Comparison of ENCODE assay signal across 1 cellular context in genomic region chr19:54207908-54208783, GRCh38.
TF ChIP-seq lines count a peak whose summit lies in the region.

No MANE protein-coding gene starts in this region.

TF ChIP-seq in K562, 482 proteins besides CTCF, POLR2A, EP300 and RAD21 (continued from another document and continues in another):
- TF ChIP-seq HES1 (IDR thresholded peaks at IDR 0.05; ENCODE audit: low read depth) (peak; percentile 96), BRF2 (IDR thresholded peaks at IDR 0.05; ENCODE audit: borderline replicate concordance, insufficient read depth, insufficient read length) (no peak), CEBPG (CRISPR knock-in tag; IDR thresholded peaks at IDR 0.05) (peak; percentile 99), CEBPG (tag; conservative IDR thresholded peaks at IDR 0.05 in 1 of 2, IDR thresholded peaks at IDR 0.05 in 1 of 2) (peak; percentile 98), USF2 (CRISPR knock-in tag; IDR thresholded peaks at IDR 0.05) (peak; percentile 72), MAFK (IDR thresholded peaks at IDR 0.05; ENCODE audit: low read length) (no peak; the same call in 1 of the 2 replicates), LEF1 (IDR thresholded peaks at IDR 0.05) (peak; percentile 85), EP400 (IDR thresholded peaks at IDR 0.05) (peak; percentile 77), NCOR1 (IDR thresholded peaks at IDR 0.05) (peak; percentile 92), SIN3A (IDR thresholded peaks at IDR 0.05; ENCODE audit: borderline replicate concordance in 2 of 2, control insufficient read depth in 1 of 2, low read depth in 2 of 2, low read length in 2 of 2) (peak; percentile 55 to 72; a peak in 2 of 4 replicates), MTF1 (CRISPR knock-in tag; IDR thresholded peaks at IDR 0.05; ENCODE audit: borderline replicate concordance) (no peak), ZNF41 (CRISPR knock-in tag; conservative IDR thresholded peaks at IDR 0.05) (0 out of 2 replicates have a peak, but pooled peaks have one; percentile 22), ETV5 (CRISPR knock-in tag; IDR thresholded peaks at IDR 0.05; ENCODE audit: low read depth) (peak; percentile 74), UBTF (IDR thresholded peaks at IDR 0.05; ENCODE audit: borderline replicate concordance in 1 of 2, low read depth in 2 of 2, low read length in 2 of 2) (no peak), THAP12 (CRISPR knock-in tag; IDR thresholded peaks at IDR 0.05) (peak; percentile 51), ZNF507 (tag; conservative IDR thresholded peaks at IDR 0.05) (no peak), CBX1 (IDR thresholded peaks at IDR 0.05; ENCODE audit: low read depth) (peak; percentile 72; the same call in 1 of the 2 replicates), CHD7 (IDR thresholded peaks at IDR 0.05; ENCODE audit: low read depth, low read length) (no peak), RAD51 (IDR thresholded peaks at IDR 0.05; ENCODE audit: borderline replicate concordance, low read depth) (peak; percentile 74), SMAD3 (CRISPR knock-in tag; conservative IDR thresholded peaks at IDR 0.05) (no peak)
- TF ChIP-seq, protein P1, sequence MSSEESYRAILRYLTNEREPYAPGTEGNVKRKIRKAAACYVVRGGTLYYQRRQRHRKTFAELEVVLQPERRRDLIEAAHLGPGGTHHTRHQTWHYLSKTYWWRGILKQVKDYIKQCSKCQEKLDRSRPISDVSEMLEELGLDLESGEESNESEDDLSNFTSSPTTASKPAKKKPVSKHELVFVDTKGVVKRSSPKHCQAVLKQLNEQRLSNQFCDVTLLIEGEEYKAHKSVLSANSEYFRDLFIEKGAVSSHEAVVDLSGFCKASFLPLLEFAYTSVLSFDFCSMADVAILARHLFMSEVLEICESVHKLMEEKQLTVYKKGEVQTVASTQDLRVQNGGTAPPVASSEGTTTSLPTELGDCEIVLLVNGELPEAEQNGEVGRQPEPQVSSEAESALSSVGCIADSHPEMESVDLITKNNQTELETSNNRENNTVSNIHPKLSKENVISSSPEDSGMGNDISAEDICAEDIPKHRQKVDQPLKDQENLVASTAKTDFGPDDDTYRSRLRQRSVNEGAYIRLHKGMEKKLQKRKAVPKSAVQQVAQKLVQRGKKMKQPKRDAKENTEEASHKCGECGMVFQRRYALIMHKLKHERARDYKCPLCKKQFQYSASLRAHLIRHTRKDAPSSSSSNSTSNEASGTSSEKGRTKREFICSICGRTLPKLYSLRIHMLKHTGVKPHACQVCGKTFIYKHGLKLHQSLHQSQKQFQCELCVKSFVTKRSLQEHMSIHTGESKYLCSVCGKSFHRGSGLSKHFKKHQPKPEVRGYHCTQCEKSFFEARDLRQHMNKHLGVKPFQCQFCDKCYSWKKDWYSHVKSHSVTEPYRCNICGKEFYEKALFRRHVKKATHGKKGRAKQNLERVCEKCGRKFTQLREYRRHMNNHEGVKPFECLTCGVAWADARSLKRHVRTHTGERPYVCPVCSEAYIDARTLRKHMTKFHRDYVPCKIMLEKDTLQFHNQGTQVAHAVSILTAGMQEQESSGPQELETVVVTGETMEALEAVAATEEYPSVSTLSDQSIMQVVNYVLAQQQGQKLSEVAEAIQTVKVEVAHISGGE (CRISPR knock-in tag; IDR thresholded peaks at IDR 0.05): 0 out of 6 replicates have a peak, but pooled peaks of 1 of the 3 experiments have one; percentile 70
- TF ChIP-seq, protein P2, sequence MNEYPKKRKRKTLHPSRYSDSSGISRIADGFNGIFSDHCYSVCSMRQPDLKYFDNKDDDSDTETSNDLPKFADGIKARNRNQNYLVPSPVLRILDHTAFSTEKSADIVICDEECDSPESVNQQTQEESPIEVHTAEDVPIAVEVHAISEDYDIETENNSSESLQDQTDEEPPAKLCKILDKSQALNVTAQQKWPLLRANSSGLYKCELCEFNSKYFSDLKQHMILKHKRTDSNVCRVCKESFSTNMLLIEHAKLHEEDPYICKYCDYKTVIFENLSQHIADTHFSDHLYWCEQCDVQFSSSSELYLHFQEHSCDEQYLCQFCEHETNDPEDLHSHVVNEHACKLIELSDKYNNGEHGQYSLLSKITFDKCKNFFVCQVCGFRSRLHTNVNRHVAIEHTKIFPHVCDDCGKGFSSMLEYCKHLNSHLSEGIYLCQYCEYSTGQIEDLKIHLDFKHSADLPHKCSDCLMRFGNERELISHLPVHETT (CRISPR knock-in tag; conservative IDR thresholded peaks at IDR 0.05 in 1 of 2, IDR thresholded peaks at IDR 0.05 in 1 of 2): peak in 1 of 2 experiments; percentile 83; a peak in 2 of 4 replicates
- TF ChIP-seq, protein P3, sequence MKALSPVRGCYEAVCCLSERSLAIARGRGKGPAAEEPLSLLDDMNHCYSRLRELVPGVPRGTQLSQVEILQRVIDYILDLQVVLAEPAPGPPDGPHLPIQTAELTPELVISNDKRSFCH (CRISPR knock-in tag; IDR thresholded peaks at IDR 0.05): no peak
- TF ChIP-seq, protein P3 (tag; IDR thresholded peaks at IDR 0.05): peak; percentile 79; the same call in 1 of the 2 replicates
- TF ChIP-seq, protein P4, sequence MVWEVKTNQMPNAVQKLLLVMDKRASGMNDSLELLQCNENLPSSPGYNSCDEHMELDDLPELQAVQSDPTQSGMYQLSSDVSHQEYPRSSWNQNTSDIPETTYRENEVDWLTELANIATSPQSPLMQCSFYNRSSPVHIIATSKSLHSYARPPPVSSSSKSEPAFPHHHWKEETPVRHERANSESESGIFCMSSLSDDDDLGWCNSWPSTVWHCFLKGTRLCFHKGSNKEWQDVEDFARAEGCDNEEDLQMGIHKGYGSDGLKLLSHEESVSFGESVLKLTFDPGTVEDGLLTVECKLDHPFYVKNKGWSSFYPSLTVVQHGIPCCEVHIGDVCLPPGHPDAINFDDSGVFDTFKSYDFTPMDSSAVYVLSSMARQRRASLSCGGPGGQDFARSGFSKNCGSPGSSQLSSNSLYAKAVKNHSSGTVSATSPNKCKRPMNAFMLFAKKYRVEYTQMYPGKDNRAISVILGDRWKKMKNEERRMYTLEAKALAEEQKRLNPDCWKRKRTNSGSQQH (CRISPR knock-in tag; IDR thresholded peaks at IDR 0.05): peak; percentile 95
